1 cellular context compared by ENCODE assay signal in genomic region chr19:49453013-49453756, GRCh38.
TF ChIP-seq lines count a peak whose summit lies in the region.

ALDH16A1 (plus strand) TSS chr19:49453225; CDS start chr19:49453332, 107 bp downstream.

TF ChIP-seq in H1, 55 proteins besides CTCF, POLR2A, EP300 and RAD21 (continued from another document):
- TF ChIP-seq, protein P1, sequence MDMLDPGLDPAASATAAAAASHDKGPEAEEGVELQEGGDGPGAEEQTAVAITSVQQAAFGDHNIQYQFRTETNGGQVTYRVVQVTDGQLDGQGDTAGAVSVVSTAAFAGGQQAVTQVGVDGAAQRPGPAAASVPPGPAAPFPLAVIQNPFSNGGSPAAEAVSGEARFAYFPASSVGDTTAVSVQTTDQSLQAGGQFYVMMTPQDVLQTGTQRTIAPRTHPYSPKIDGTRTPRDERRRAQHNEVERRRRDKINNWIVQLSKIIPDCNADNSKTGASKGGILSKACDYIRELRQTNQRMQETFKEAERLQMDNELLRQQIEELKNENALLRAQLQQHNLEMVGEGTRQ (IDR thresholded peaks at IDR 0.05; ENCODE audit: low read length) = peak; percentile 87
- no peak for TF ChIP-seq CHD1 (IDR thresholded peaks at IDR 0.05; ENCODE audit: low read depth, low read length)
- peak; percentile 45 for TF ChIP-seq KDM4A (IDR thresholded peaks at IDR 0.05; ENCODE audit: low read depth, low read length, severe bottlenecking)
- TF ChIP-seq RBBP5 (IDR thresholded peaks at IDR 0.05; ENCODE audit: borderline replicate concordance, low read depth, low read length) = 0 out of 2 replicates have a peak, but pooled peaks have one; percentile 64
- no peak for TF ChIP-seq MAFK (IDR thresholded peaks at IDR 0.05; ENCODE audit: low read depth, low read length)
- TF ChIP-seq CBX8 (IDR thresholded peaks at IDR 0.05; ENCODE audit: borderline replicate concordance, low read depth, low read length) = no peak
- TF ChIP-seq POLR2AphosphoS5 (IDR thresholded peaks at IDR 0.05; ENCODE audit: low read depth, low read length) = peak; percentile 98
- TF ChIP-seq PHF8 (conservative IDR thresholded peaks at IDR 0.05; ENCODE audit: low read depth, low read length) = peak; percentile 91
- TF ChIP-seq MAX (IDR thresholded peaks at IDR 0.05) = peak; percentile 64; the same call in 1 of the 2 replicates
- no peak for TF ChIP-seq GABPA (IDR thresholded peaks at IDR 0.05; ENCODE audit: borderline replicate concordance, insufficient read depth, low read length)
- peak; percentile 20 for TF ChIP-seq TAF7 (optimal IDR thresholded peaks at IDR 0.05; ENCODE audit: borderline replicate concordance, low read depth, low read length)
- TF ChIP-seq TBP (IDR thresholded peaks at IDR 0.05; ENCODE audit: low read depth, low read length) = peak; percentile 96
- TF ChIP-seq SP4 (IDR thresholded peaks at IDR 0.05; ENCODE audit: low read length) = no peak
- TF ChIP-seq CHD2 (IDR thresholded peaks at IDR 0.05; ENCODE audit: low read length) = peak; percentile 83
- peak in 1 of 2 experiments; percentile 66; a peak in 1 of 4 replicates for TF ChIP-seq SIN3A (conservative IDR thresholded peaks at IDR 0.05 in 1 of 2, IDR thresholded peaks at IDR 0.05 in 1 of 2; ENCODE audit: low read depth in 1 of 2, low read length in 2 of 2)
- peak; percentile 25; the same call in 1 of the 2 replicates for TF ChIP-seq BRCA1 (IDR thresholded peaks at IDR 0.05; ENCODE audit: low read depth, low read length)
- no peak for TF ChIP-seq TCF12 (IDR thresholded peaks at IDR 0.05; ENCODE audit: low read depth, low read length)
